1 cellular context compared by ENCODE assay signal in the genomic region with DNA sequence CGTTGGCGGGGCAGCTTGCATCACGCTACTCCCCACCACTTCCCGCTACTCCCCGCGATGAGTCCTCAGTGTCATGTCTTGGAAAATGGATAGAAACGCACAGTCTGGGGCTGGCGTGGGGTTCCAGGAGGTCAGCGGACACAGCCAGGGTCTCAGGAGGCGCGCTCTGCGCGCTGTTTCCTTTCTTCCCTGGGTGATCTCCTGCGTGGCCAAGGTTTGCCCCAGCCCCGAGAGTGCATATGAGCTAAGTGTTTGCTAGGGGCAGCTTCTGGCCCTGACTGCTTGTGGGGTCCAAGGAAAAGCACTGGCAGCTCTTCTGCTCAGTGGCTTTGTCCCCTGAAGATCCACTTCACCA.
TF ChIP-seq lines count a peak whose summit lies in the region.

No MANE protein-coding gene starts in this region.

TF ChIP-seq in A549, 52 proteins besides CTCF, POLR2A, EP300 and RAD21 (continued from another document):
- TF ChIP-seq, protein P1, sequence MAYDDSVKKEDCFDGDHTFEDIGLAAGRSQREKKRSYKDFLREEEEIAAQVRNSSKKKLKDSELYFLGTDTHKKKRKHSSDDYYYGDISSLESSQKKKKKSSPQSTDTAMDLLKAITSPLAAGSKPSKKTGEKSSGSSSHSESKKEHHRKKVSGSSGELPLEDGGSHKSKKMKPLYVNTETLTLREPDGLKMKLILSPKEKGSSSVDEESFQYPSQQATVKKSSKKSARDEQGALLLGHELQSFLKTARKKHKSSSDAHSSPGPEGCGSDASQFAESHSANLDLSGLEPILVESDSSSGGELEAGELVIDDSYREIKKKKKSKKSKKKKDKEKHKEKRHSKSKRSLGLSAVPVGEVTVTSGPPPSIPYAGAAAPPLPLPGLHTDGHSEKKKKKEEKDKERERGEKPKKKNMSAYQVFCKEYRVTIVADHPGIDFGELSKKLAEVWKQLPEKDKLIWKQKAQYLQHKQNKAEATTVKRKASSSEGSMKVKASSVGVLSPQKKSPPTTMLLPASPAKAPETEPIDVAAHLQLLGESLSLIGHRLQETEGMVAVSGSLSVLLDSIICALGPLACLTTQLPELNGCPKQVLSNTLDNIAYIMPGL (CRISPR knock-in tag; IDR thresholded peaks at IDR 0.05; ENCODE audit: borderline replicate concordance): no peak
- TF ChIP-seq PHF8 (IDR thresholded peaks at IDR 0.05; ENCODE audit: borderline replicate concordance, low read depth) (no peak), RCOR1 (IDR thresholded peaks at IDR 0.05; ENCODE audit: low read depth, low read length) (no peak)
